22 cellular contexts compared by ENCODE assay signal in genomic region chr17:82080048-82080788, GRCh38.
"Had no signal": no experiment of that assay in that cellular context is flagged by ENCODE, and none has a peak within 500 bp of the region (broad histone marks: within the 10 kb centered on the region; RNA-seq: fewer than 3 reads in every experiment).

No MANE protein-coding gene starts in this region.

- ATAC-seq: foreskin keratinocyte; heart left ventricle; left colon; left ventricle myocardium superior; psoas muscle; stimulated activated naive CD8-positive, alpha-beta T cell treated with anti-CD3 and anti-CD28 coated beads, Interleukin-15, Interleukin-2, amounts not matched to agents 100 U/mL and 50 U/mL, for 24 hours had no signal

- H3K4me1 Mint-ChIP-seq: naive B cell had no signal

- H3K27me3 Mint-ChIP-seq: naive B cell had no signal

- H3K9me3 Mint-ChIP-seq: naive B cell, nephron had no signal

- H3K27ac ChIP-seq: colonic mucosa, foreskin keratinocyte, heart left ventricle, neutrophil, psoas muscle, sigmoid colon, skin epidermis, suprapubic skin, thyroid gland, upper lobe of left lung, uterus had no signal

- H3K4me3 ChIP-seq: colonic mucosa, heart left ventricle, psoas muscle, sigmoid colon, skin epidermis, suprapubic skin, thyroid gland, upper lobe of left lung, uterus had no signal

- H3K36me3 ChIP-seq: uterus had no signal

- H3K9me3 ChIP-seq: colonic mucosa, heart left ventricle, neutrophil, psoas muscle, sigmoid colon, suprapubic skin, thyroid gland, upper lobe of left lung, uterus had no signal

- H3K27ac Mint-ChIP-seq: naive B cell, nephron had no signal

- H3K4me3 Mint-ChIP-seq: naive B cell, nephron had no signal

- H3K4me1 ChIP-seq: colonic mucosa, foreskin keratinocyte, psoas muscle, sigmoid colon, thyroid gland, upper lobe of left lung, uterus had no signal

- H3K36me3 Mint-ChIP-seq: naive B cell had no signal

- DNase-seq: colonic mucosa; dermis blood vessel endothelial cell; erythroblast; foreskin keratinocyte; heart left ventricle; hippocampal formation; left colon; left ventricle myocardium superior; mesendoderm; naive B cell; retina; sigmoid colon; stimulated activated naive CD8-positive, alpha-beta T cell treated with anti-CD3 and anti-CD28 coated beads, Interleukin-15, Interleukin-2, amounts not matched to agents 100 U/mL and 50 U/mL, for 24 hours; thyroid gland; uterus had no signal

- FAIRE-seq: endothelial cell of umbilical vein had no signal

- H3K27me3 ChIP-seq: colonic mucosa, foreskin keratinocyte, heart left ventricle, neutrophil, sigmoid colon, suprapubic skin, thyroid gland, upper lobe of left lung, uterus had no signal
